ENCODE assay signal across 8 cellular contexts in genomic region chr11:67054851-67055523, GRCh38. TPM values are rescaled to one million over a fixed set of nuclear protein-coding genes. Genes with fewer than 3 reads are reported as not detected.
A peak's percentile ranks its signal among the peaks of the same experiment; 100 is the strongest.
DNase-seq lines count a peak whose midpoint lies in the region; ATAC-seq, FAIRE-seq and TF ChIP-seq lines count a peak whose summit lies in the region.

No MANE protein-coding gene starts in this region.

- H3K36me3 ChIP-seq in parathyroid adenoma (ENCODE audit: control insufficient read depth, insufficient read depth, low read length) (no peaks in the 10 kb centered on the region), kidney (ENCODE audit: control insufficient read depth in 1 of 2, insufficient read depth in 2 of 2, low read length in 2 of 2) (no peaks in the 10 kb centered on the region)

- peak; percentile 81 for ATAC-seq in Right ventricle myocardium inferior

- FAIRE-seq in kidney (lab: Jason Lieb, UNC), result no peak

- DNase-seq in Right ventricle myocardium inferior (ENCODE audit: missing footprints) (peak; percentile 82), cardiac septum (ENCODE audit: low spot score) (no peak), OCI-M1 (lab: John Stamatoyannopoulos, UW) (peak; percentile 50), epithelial cell of esophagus (ENCODE audit: low read depth) (peak; percentile 100), cerebellar cortex (ENCODE audit: low spot score) (no peak), pons (ENCODE audit: low spot score) (no peak), kidney (no peak)

- H3K4me1 ChIP-seq in parathyroid adenoma, result peaks cover 17% of the 10 kb centered on the region
- peaks cover 10 to 20% of the 10 kb centered on the region in 2 donors for H3K4me1 ChIP-seq in kidney (ENCODE audit: control insufficient read depth in 1 of 2, insufficient read depth in 1 of 2, low read depth in 1 of 2, low read length in 2 of 2)

- H3K4me3 ChIP-seq in epithelial cell of esophagus (ENCODE audit: low read length), result peak overlapping the region; percentile 85
- peak overlapping the region; percentile 20 for H3K4me3 ChIP-seq in parathyroid adenoma (ENCODE audit: low read depth, low read length)
- no peak overlapping the region for H3K4me3 ChIP-seq in kidney (ENCODE audit: low read length in 2 of 2)

- H3K9ac ChIP-seq in parathyroid adenoma, result no peak overlapping the region
- H3K9ac ChIP-seq in kidney (ENCODE audit: low read length in 2 of 2), result peak overlapping the region in 1 of 2 donors; percentile 19

- no peaks in the 10 kb centered on the region for H3K27me3 ChIP-seq in parathyroid adenoma (ENCODE audit: control insufficient read depth, insufficient read depth, low read length)

- H3K4me2 ChIP-seq in parathyroid adenoma (ENCODE audit: low read length), result peak overlapping the region; percentile 42

- intact Hi-C loops in Right ventricle myocardium inferior (cut with DNase I) (no loop called here), cardiac septum (cut with DNase I) (no loop called here), kidney (cut with DNase I) (no loop called here)

- no peaks in the 10 kb centered on the region for H3K79me2 ChIP-seq in parathyroid adenoma

- H2AFZ ChIP-seq in parathyroid adenoma, result peak overlapping the region; percentile 17

- H3K27ac ChIP-seq in parathyroid adenoma (peak overlapping the region; percentile 84), kidney (ENCODE audit: low read depth in 2 of 2, low read length in 2 of 2) (no peak overlapping the region)

- TF ChIP-seq CTCF in epithelial cell of esophagus (IDR thresholded peaks at IDR 0.05; ENCODE audit: insufficient read depth, low read depth, low read length, missing control alignments) (no peak), parathyroid adenoma (IDR thresholded peaks at IDR 0.05) (no peak), kidney (IDR thresholded peaks at IDR 0.05; ENCODE audit: borderline replicate concordance, extremely low read depth, insufficient read depth) (no peak)

- H3K9me3 ChIP-seq in parathyroid adenoma (ENCODE audit: control insufficient read depth, low read length) (no peaks in the 10 kb centered on the region), kidney (ENCODE audit: control insufficient read depth in 1 of 2, low read length in 2 of 2) (no peaks in the 10 kb centered on the region)

RNA-seq across cellular contexts. Expression of gene RHOD, which starts 1.7 kb away (rescaled TPM):
- total RNA-seq in Right ventricle myocardium inferior, result 62.5 TPM
- total RNA-seq in cardiac septum, result 25.8 TPM
- 20.9 TPM for total RNA-seq in kidney
- polyA plus RNA-seq in kidney (ENCODE audit: insufficient read depth, low read depth, low replicate concordance), result 50.2 TPM

RNA-seq across cellular contexts. Expression of gene SYT12, which starts 32.1 kb away (rescaled TPM):
- total RNA-seq in Right ventricle myocardium inferior, result 0.32 TPM
- 2.2 TPM for total RNA-seq in cardiac septum
- 4.2 TPM for total RNA-seq in kidney
- 0.13 TPM for polyA plus RNA-seq in kidney (ENCODE audit: insufficient read depth, low read depth, low replicate concordance)

Comparison
In these comparisons a context has a peak if more than half of its experiments do, and no peak if none do; other contexts are left out.
1. DNase-seq: peak in Right ventricle myocardium inferior (single experiment), OCI-M1 (single experiment) and epithelial cell of esophagus (single experiment); none in cardiac septum (single experiment), cerebellar cortex (single experiment), pons (single experiment) and kidney (single experiment).
2. H3K4me3 ChIP-seq: peak in epithelial cell of esophagus (single experiment) and parathyroid adenoma (single experiment); none in kidney (0 of 2).